8 cellular contexts compared by ENCODE assay signal in the genomic region with DNA sequence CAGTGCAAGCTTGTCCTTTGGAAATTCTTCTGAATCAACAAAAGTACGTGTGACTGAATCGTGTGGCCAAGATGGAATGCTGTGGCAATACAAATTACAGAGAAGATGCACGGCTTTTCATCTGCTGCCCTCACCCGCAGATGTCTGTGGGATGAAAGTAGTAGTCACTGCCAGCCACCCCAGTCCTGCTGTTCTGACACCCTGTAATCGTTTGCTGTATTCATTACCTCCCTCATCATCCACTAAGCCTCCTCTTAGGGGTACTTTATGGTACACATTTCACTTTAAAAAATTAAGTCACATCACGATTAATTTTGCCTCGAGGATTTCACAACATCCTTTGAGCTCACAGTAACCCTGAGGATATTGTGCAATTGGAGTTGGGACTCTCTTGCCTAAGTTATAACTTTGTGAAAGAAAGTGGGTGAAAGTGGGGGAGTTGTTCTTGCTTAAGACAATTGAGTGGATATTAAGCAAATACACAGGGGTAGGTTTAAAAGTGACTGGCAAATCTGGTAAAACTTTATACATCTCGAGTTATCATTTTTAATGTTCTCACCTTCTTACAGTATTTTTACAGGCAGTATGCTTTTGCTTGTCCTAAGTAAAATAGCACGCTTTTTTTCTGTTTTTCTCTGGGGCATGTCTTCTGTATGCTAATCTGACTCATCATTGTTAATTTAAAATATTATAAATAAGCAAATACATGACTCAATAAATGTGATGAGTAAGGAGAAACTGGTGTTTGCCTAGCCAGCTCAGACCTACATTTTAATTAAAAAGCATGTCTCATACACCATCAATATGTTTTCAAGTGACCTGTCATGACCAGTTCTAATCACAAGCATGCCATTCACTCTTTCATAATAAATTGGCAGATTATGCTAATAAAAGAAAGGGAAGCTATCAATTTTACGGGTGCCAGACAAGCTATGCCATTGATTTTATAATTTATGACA.
A peak's percentile ranks its signal among the peaks of the same experiment; 100 is the strongest.
DNase-seq lines count a peak whose midpoint lies in the region; ATAC-seq, FAIRE-seq and TF ChIP-seq lines count a peak whose summit lies in the region.

No MANE protein-coding gene starts in this region.

- peak overlapping the region in 1 of 4 donors; percentile 46 for H3K4me3 ChIP-seq in adrenal gland
- peak overlapping the region in 2 of 3 experiments; percentile 22 to 23 for H3K4me3 ChIP-seq in keratinocyte (ENCODE audit: control insufficient read depth in 2 of 3, extremely low read depth in 1 of 3, insufficient read depth in 2 of 3, low read depth in 1 of 3, low read length in 3 of 3)
- peak overlapping the region in 1 of 4 donors; percentile 23 for H3K4me3 ChIP-seq in tibial nerve

- no peaks in the 10 kb centered on the region for H3K9me1 ChIP-seq in keratinocyte (ENCODE audit: control insufficient read depth, extremely low read depth, insufficient read depth, low read length)

- no peaks in the 10 kb centered on the region for H4K20me1 ChIP-seq in keratinocyte (ENCODE audit: control insufficient read depth, extremely low read depth, insufficient read depth, low read length)

- H3K36me3 ChIP-seq in adrenal gland (replicated peaks in 1 of 2): no peaks in the 10 kb centered on the region
- no peaks in the 10 kb centered on the region for H3K36me3 ChIP-seq in keratinocyte (ENCODE audit: control insufficient read depth in 2 of 2, extremely low read depth in 1 of 2, insufficient read depth in 2 of 2, low read length in 2 of 2)
- H3K36me3 ChIP-seq in tibial nerve: no peaks in the 10 kb centered on the region

- TF ChIP-seq POLR2A in adrenal gland (IDR thresholded peaks at IDR 0.05) (no peak), tibial nerve (IDR thresholded peaks at IDR 0.05) (no peak)

- peak overlapping the region; percentile 56 to 94 (median 64) for H3K27ac ChIP-seq in adrenal gland
- peak overlapping the region; percentile 97 for H3K27ac ChIP-seq in keratinocyte (ENCODE audit: control insufficient read depth, insufficient read depth, low read length)
- H3K27ac ChIP-seq in tibial nerve: peak overlapping the region in 2 of 4 donors; percentile 52 to 63

- ATAC-seq in HG03108 (IDR thresholded peaks at IDR 0.05; ENCODE audit: unreplicated experiment): no peak
- ATAC-seq in HG02798 (IDR thresholded peaks at IDR 0.05; ENCODE audit: poor library complexity, unreplicated experiment): no peak
- no peak for ATAC-seq in GM21737 (IDR thresholded peaks at IDR 0.05; ENCODE audit: unreplicated experiment)

- H2AFZ ChIP-seq in keratinocyte (ENCODE audit: control insufficient read depth, low read length): peak overlapping the region; percentile 39

- H3K9ac ChIP-seq in keratinocyte (ENCODE audit: control insufficient read depth, extremely low read depth, insufficient read depth, low read length): peak overlapping the region; percentile 78

- H3K79me2 ChIP-seq in keratinocyte (ENCODE audit: control insufficient read depth, insufficient read depth, low read length): no peaks in the 10 kb centered on the region

- no peak for TF ChIP-seq CTCF in adrenal gland (IDR thresholded peaks at IDR 0.05)
- peak in 1 of 3 experiments; percentile 26 for TF ChIP-seq CTCF in keratinocyte (optimal IDR thresholded peaks at IDR 0.05 in 1 of 3, IDR thresholded peaks at IDR 0.05 in 1 of 3, conservative IDR thresholded peaks at IDR 0.05 in 1 of 3; ENCODE audit: extremely low read depth in 1 of 3, insufficient read depth in 2 of 3, low read length in 3 of 3)
- TF ChIP-seq CTCF in tibial nerve (IDR thresholded peaks at IDR 0.05): no peak

- no peaks in the 10 kb centered on the region for H3K27me3 ChIP-seq in adrenal gland
- no peaks in the 10 kb centered on the region for H3K27me3 ChIP-seq in keratinocyte (ENCODE audit: control insufficient read depth, extremely low read depth, insufficient read depth, low read length)
- no peaks in the 10 kb centered on the region for H3K27me3 ChIP-seq in tibial nerve

- peak; percentile 93 for FAIRE-seq in keratinocyte (lab: Jason Lieb, UNC)

- intact Hi-C loops in adrenal gland (cut with DNase I): no loop called here

- TF ChIP-seq EP300 in Ishikawa (IDR thresholded peaks at IDR 0.05; ENCODE audit: borderline replicate concordance) (no peak), tibial nerve (IDR thresholded peaks at IDR 0.05) (peak; percentile 52 to 90)

- no peak for TF ChIP-seq RAD21 in Ishikawa (IDR thresholded peaks at IDR 0.05; ENCODE audit: low read depth)

- H3K4me1 ChIP-seq in adrenal gland (replicated peaks in 1 of 2) (peaks cover 7 to 29% of the 10 kb centered on the region in 2 donors), keratinocyte (ENCODE audit: control insufficient read depth, extremely low read depth, insufficient read depth, low read length) (peaks cover 58% of the 10 kb centered on the region), tibial nerve (peaks cover 0 to 37% (median 9%) of the 10 kb centered on the region in 4 donors)

- DNase-seq in adrenal gland (peak; percentile 22 to 65 (median 44)), keratinocyte (ENCODE audit: low read depth, low spot score) (peak; percentile 77), tibial nerve (ENCODE audit: low spot score in 2 of 2) (peak in 1 of 2 donors; percentile 55), COR-L47 (lab: John Stamatoyannopoulos, UW) (no peak)

- WGBS in adrenal gland, 4 donors: 14 to 19% (median 15%) methylated on average over 10 of the region's 10 CpGs
- 37 to 41% methylated on average over 10 of the region's 10 CpGs for WGBS in tibial nerve, 2 donors

- peak overlapping the region; percentile 83 for H3K4me2 ChIP-seq in keratinocyte (ENCODE audit: control insufficient read depth, extremely low read depth, insufficient read depth, low read depth, low read length)

- H3K9me3 ChIP-seq in adrenal gland (replicated peaks in 1 of 3) (no peaks in the 10 kb centered on the region), keratinocyte (ENCODE audit: control insufficient read depth, low read depth, low read length) (no peaks in the 10 kb centered on the region), tibial nerve (no peaks in the 10 kb centered on the region)

- dilution Hi-C loops in keratinocyte (cut with MboI; ENCODE audit: extremely low pct_ligation_motif_present, low sequenced_read_pairs): no loop called here

TF ChIP-seq in Ishikawa, 13 proteins besides CTCF, POLR2A, EP300 and RAD21:
- TF ChIP-seq YY1 (IDR thresholded peaks at IDR 0.05; ENCODE audit: low read depth) (no peak), CEBPB (IDR thresholded peaks at IDR 0.05) (peak; percentile 69), TEAD4 (IDR thresholded peaks at IDR 0.05) (no peak)
- TF ChIP-seq, protein P1, sequence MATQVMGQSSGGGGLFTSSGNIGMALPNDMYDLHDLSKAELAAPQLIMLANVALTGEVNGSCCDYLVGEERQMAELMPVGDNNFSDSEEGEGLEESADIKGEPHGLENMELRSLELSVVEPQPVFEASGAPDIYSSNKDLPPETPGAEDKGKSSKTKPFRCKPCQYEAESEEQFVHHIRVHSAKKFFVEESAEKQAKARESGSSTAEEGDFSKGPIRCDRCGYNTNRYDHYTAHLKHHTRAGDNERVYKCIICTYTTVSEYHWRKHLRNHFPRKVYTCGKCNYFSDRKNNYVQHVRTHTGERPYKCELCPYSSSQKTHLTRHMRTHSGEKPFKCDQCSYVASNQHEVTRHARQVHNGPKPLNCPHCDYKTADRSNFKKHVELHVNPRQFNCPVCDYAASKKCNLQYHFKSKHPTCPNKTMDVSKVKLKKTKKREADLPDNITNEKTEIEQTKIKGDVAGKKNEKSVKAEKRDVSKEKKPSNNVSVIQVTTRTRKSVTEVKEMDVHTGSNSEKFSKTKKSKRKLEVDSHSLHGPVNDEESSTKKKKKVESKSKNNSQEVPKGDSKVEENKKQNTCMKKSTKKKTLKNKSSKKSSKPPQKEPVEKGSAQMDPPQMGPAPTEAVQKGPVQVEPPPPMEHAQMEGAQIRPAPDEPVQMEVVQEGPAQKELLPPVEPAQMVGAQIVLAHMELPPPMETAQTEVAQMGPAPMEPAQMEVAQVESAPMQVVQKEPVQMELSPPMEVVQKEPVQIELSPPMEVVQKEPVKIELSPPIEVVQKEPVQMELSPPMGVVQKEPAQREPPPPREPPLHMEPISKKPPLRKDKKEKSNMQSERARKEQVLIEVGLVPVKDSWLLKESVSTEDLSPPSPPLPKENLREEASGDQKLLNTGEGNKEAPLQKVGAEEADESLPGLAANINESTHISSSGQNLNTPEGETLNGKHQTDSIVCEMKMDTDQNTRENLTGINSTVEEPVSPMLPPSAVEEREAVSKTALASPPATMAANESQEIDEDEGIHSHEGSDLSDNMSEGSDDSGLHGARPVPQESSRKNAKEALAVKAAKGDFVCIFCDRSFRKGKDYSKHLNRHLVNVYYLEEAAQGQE (IDR thresholded peaks at IDR 0.05; ENCODE audit: low read depth): no peak
